8 cellular contexts compared by ENCODE assay signal in the genomic region with DNA sequence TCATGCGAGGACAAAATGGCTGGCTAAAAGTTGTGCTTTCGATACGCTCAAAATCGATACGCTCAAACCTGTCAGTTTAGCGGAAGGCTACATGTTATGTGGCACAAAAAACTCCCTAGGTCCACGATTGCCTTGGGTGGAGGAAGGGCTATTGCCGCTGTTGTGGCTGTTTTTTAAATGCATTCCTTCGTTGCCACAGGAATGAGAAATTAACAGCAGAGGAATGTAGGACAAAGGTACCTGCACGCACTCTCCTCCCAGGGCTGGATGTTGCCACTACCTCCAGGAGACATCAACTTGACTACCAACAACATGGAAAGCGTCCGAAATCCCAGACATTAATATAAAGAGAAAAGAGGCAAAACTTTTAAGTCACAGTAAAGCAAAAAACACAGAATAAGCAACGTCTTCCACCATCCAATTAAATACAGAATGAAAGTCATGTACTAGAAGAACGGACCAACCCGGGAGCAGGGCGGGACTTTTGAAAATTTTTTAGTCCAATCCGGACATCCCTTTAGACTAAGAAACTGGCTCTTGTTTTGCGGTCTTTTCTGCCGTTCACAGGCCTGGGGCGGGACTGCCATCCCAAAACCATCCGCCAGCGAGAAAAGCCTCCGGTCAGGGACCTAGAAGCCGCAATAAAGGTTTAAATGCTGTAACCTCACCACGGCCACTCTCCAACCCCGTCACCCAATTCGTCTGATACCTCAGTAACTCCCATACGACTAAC. TPM values are rescaled to one million over a fixed set of nuclear protein-coding genes. Genes with fewer than 3 reads are reported as not detected.
A peak's percentile ranks its signal among the peaks of the same experiment; 100 is the strongest.
DNase-seq lines count a peak whose midpoint lies in the region; FAIRE-seq and TF ChIP-seq lines count a peak whose summit lies in the region.

No MANE protein-coding gene starts in this region.

- no peak for TF ChIP-seq CTCF in neutrophil (IDR thresholded peaks at IDR 0.05)
- peak in 2 of 3 experiments; percentile 28 to 65 for TF ChIP-seq CTCF in testis (IDR thresholded peaks at IDR 0.05)

- H3K9me3 ChIP-seq in ES-I3 (ENCODE audit: control insufficient read depth, insufficient read depth, low read length): no peaks in the 10 kb centered on the region
- H3K9me3 ChIP-seq in neutrophil: no peaks in the 10 kb centered on the region
- no peaks in the 10 kb centered on the region for H3K9me3 ChIP-seq in testis

- 0% methylated on average over 28 of the region's 28 CpGs for WGBS in testis, 2 donors

- no peaks in the 10 kb centered on the region for H3K4me1 ChIP-seq in ES-I3 (ENCODE audit: insufficient read depth, low read length)
- peaks cover 24 to 28% of the 10 kb centered on the region in 2 experiments for H3K4me1 ChIP-seq in neutrophil (ENCODE audit: control insufficient read depth in 1 of 2, insufficient read depth in 1 of 2, low read depth in 1 of 2, low read length in 1 of 2)
- H3K4me1 ChIP-seq in testis: no peaks in the 10 kb centered on the region

- H3K27me3 ChIP-seq in H7 (ENCODE audit: control insufficient read depth, insufficient read depth, low read length) (no peaks in the 10 kb centered on the region), neutrophil (no peaks in the 10 kb centered on the region), testis (no peaks in the 10 kb centered on the region)

- H3K36me3 ChIP-seq in ES-I3 (ENCODE audit: insufficient read depth, low read length) (no peaks in the 10 kb centered on the region), H7 (replicated peaks; ENCODE audit: control insufficient read depth, insufficient read depth, low read length) (no peaks in the 10 kb centered on the region), neutrophil (no peaks in the 10 kb centered on the region), testis (ENCODE audit: low read depth, missing control alignments) (no peaks in the 10 kb centered on the region)

- peak overlapping the region; percentile 83 for H3K4me3 ChIP-seq in H7 (ENCODE audit: insufficient read depth, low read depth, low read length)
- H3K4me3 ChIP-seq in neutrophil (ENCODE audit: low read depth in 1 of 2, low read length in 1 of 2): peak overlapping the region; percentile 76 to 99
- peak overlapping the region; percentile 68 to 81 for H3K4me3 ChIP-seq in testis

- peak overlapping the region; percentile 84 for H3K27ac ChIP-seq in neutrophil
- peak overlapping the region; percentile 94 to 97 for H3K27ac ChIP-seq in testis

- peak; percentile 40 for TF ChIP-seq POLR2A in testis (IDR thresholded peaks at IDR 0.05)

- no peak for FAIRE-seq in frontal cortex (lab: Jason Lieb, UNC)

- DNase-seq in H7 (peak; percentile 74), M059J (ENCODE audit: low read depth) (peak; percentile 97), SIG-M5 (lab: John Stamatoyannopoulos, UW) (peak; percentile 90), frontal cortex (ENCODE audit: low spot score in 2 of 2) (peak; percentile 41 to 65), testis (peak; percentile 96)
- peak; percentile 82 for DNase-seq in activated naive CD4-positive, alpha-beta T cell treated with Interleukin-2 at 50 U/mL for 16 hours

- peak overlapping the region; percentile 97 for H3K9ac ChIP-seq in ES-I3 (ENCODE audit: low read depth, low read length)

- intact Hi-C loops in testis (cut with DNase I; ENCODE audit: low total_unique reads): no loop called here

RNA-seq across cellular contexts. Expression of a gene that starts 32.1 kb away (rescaled TPM):
- total RNA-seq in H7 (2014; rRNA removed; shearing (Covaris generic)): 0.38 and 0.81 TPM in 2 replicates
- total RNA-seq in M059J (2014; rRNA removed; shearing (Covaris generic)): 16.9 and 20.6 TPM in 2 replicates
- total RNA-seq in frontal cortex (0.41 TPM), testis (1 to 10 TPM; 4.1 to 5.1 TPM)
- 4.8 TPM for polyA plus RNA-seq in testis (ENCODE audit: insufficient read depth, low read depth, low replicate concordance)

Comparison
In these comparisons a context has a peak if more than half of its experiments do, and no peak if none do; other contexts are left out.
1. Peak in every context shown above with its lines: DNase-seq, H3K4me3 ChIP-seq and H3K27ac ChIP-seq.